Comparison of ENCODE assay signal across 24 cellular contexts in genomic region chr6:33888183-33888582, GRCh38.
"Had no signal": no experiment of that assay in that cellular context is flagged by ENCODE, and none has a peak within 500 bp of the region (broad histone marks: within the 10 kb centered on the region; RNA-seq: fewer than 3 reads in every experiment).

No MANE protein-coding gene starts in this region.

- H3K36me3 Mint-ChIP-seq: stimulated activated effector memory CD8-positive, alpha-beta T cell treated with anti-CD3 and anti-CD28 coated beads, Interleukin-12 subunit alpha, Interleukin-12 subunit beta, amount 100 ng/mL, for 72 hours; stimulated activated memory B cell treated with anti-CD40 and anti-IgM and Interleukin-4, amounts not matched to agents 10 μg/mL and 1 μg/mL and 100 μg/mL, for 72 hours; stimulated activated naive B cell treated with anti-CD40 and anti-IgM and Interleukin-4, amounts not matched to agents 10 μg/mL and 1 μg/mL and 100 μg/mL, for 72 hours; type B pancreatic cell had no signal

- H3K9me3 Mint-ChIP-seq: stimulated activated effector memory CD8-positive, alpha-beta T cell treated with anti-CD3 and anti-CD28 coated beads, Interleukin-12 subunit alpha, Interleukin-12 subunit beta, amount 100 ng/mL, for 72 hours; stimulated activated memory B cell treated with anti-CD40 and anti-IgM and Interleukin-4, amounts not matched to agents 10 μg/mL and 1 μg/mL and 100 μg/mL, for 72 hours; stimulated activated naive B cell treated with anti-CD40 and anti-IgM and Interleukin-4, amounts not matched to agents 10 μg/mL and 1 μg/mL and 100 μg/mL, for 72 hours; stimulated activated naive CD8-positive, alpha-beta T cell treated with anti-CD3 and anti-CD28 coated beads, Interleukin-15, amount 100 ng/mL, for 72 hours; stimulated activated naive CD8-positive, alpha-beta T cell treated with anti-CD3 and anti-CD28 coated beads, Interleukin-15, Interleukin-2, amounts not matched to agents 100 ng/mL and 50 ng/mL, for 24 hours; type B pancreatic cell had no signal

- H3K27ac Mint-ChIP-seq: stimulated activated effector memory CD8-positive, alpha-beta T cell treated with anti-CD3 and anti-CD28 coated beads, Interleukin-12 subunit alpha, Interleukin-12 subunit beta, amount 100 ng/mL, for 72 hours; stimulated activated memory B cell treated with anti-CD40 and anti-IgM and Interleukin-4, amounts not matched to agents 10 μg/mL and 1 μg/mL and 100 μg/mL, for 72 hours; stimulated activated naive B cell treated with anti-CD40 and anti-IgM and Interleukin-4, amounts not matched to agents 10 μg/mL and 1 μg/mL and 100 μg/mL, for 72 hours; stimulated activated naive CD8-positive, alpha-beta T cell treated with anti-CD3 and anti-CD28 coated beads, Interleukin-15, amount 100 ng/mL, for 72 hours; stimulated activated naive CD8-positive, alpha-beta T cell treated with anti-CD3 and anti-CD28 coated beads, Interleukin-15, Interleukin-2, amounts not matched to agents 100 ng/mL and 50 ng/mL, for 24 hours; type B pancreatic cell had no signal

- DNase-seq: stimulated activated CD4-positive, alpha-beta T cell treated with anti-CD3 and anti-CD28 coated beads, Interleukin-2, amount 100 ng/mL, for 48 hours; stimulated activated CD4-positive, alpha-beta T cell treated with anti-CD3 and anti-CD28 coated beads, Interleukin-4, amount 100 ng/mL, for 1 hour; stimulated activated CD4-positive, alpha-beta T cell treated with anti-CD3 and anti-CD28 coated beads, Interleukin-4, amount 100 ng/mL, for 24 hours; stimulated activated CD4-positive, alpha-beta T cell treated with anti-CD3 and anti-CD28 coated beads, Interleukin-4, amount 100 ng/mL, for 4 hours; stimulated activated CD8-positive, alpha-beta memory T cell treated with anti-CD3 and anti-CD28 coated beads, Interleukin-4, amount 100 ng/mL, for 48 hours; stimulated activated naive B cell treated with anti-CD40 and anti-IgM and Interleukin-4, amounts not matched to agents 10 μg/mL and 1 μg/mL and 100 μg/mL, for 72 hours; stimulated activated naive CD4-positive, alpha-beta T cell; stimulated activated naive CD4-positive, alpha-beta T cell treated with Interleukin-2 at 50 U/mL for 16 hours; stimulated activated naive CD8-positive, alpha-beta T cell treated with anti-CD3 and anti-CD28 coated beads, Interleukin-15, amount 100 ng/mL, for 72 hours; stimulated activated naive CD8-positive, alpha-beta T cell treated with anti-CD3 and anti-CD28 coated beads, Interleukin-15, Interleukin-2, amounts not matched to agents 100 U/mL and 50 U/mL, for 24 hours; stomach; substantia nigra; testis; thyroid gland; tibial artery; transverse colon; trophoblast cell; upper lobe of left lung; upper lobe of right lung; uterus had no signal

- ATAC-seq: stimulated activated effector memory CD8-positive, alpha-beta T cell treated with anti-CD3 and anti-CD28 coated beads, Interleukin-12 subunit alpha, Interleukin-12 subunit beta, amount 100 ng/mL, for 72 hours; stimulated activated memory B cell treated with anti-CD40 and anti-IgM and Interleukin-4, amounts not matched to agents 10 μg/mL and 1 μg/mL and 100 μg/mL, for 72 hours; stimulated activated naive B cell treated with anti-CD40 and anti-IgM and Interleukin-4, amounts not matched to agents 10 μg/mL and 1 μg/mL and 100 μg/mL, for 72 hours; stimulated activated naive CD8-positive, alpha-beta T cell treated with anti-CD3 and anti-CD28 coated beads, Interleukin-15, amount 100 ng/mL, for 72 hours; stimulated activated naive CD8-positive, alpha-beta T cell treated with anti-CD3 and anti-CD28 coated beads, Interleukin-15, Interleukin-2, amounts not matched to agents 100 U/mL and 50 U/mL, for 24 hours; upper lobe of right lung had no signal

- H3K4me1 Mint-ChIP-seq: stimulated activated memory B cell treated with anti-CD40 and anti-IgM and Interleukin-4, amounts not matched to agents 10 μg/mL and 1 μg/mL and 100 μg/mL, for 72 hours; stimulated activated naive B cell treated with anti-CD40 and anti-IgM and Interleukin-4, amounts not matched to agents 10 μg/mL and 1 μg/mL and 100 μg/mL, for 72 hours had no signal

- H3K4me3 Mint-ChIP-seq: stimulated activated effector memory CD8-positive, alpha-beta T cell treated with anti-CD3 and anti-CD28 coated beads, Interleukin-12 subunit alpha, Interleukin-12 subunit beta, amount 100 ng/mL, for 72 hours; stimulated activated memory B cell treated with anti-CD40 and anti-IgM and Interleukin-4, amounts not matched to agents 10 μg/mL and 1 μg/mL and 100 μg/mL, for 72 hours; stimulated activated naive B cell treated with anti-CD40 and anti-IgM and Interleukin-4, amounts not matched to agents 10 μg/mL and 1 μg/mL and 100 μg/mL, for 72 hours; stimulated activated naive CD8-positive, alpha-beta T cell treated with anti-CD3 and anti-CD28 coated beads, Interleukin-15, amount 100 ng/mL, for 72 hours; stimulated activated naive CD8-positive, alpha-beta T cell treated with anti-CD3 and anti-CD28 coated beads, Interleukin-15, Interleukin-2, amounts not matched to agents 100 ng/mL and 50 ng/mL, for 24 hours; type B pancreatic cell had no signal
